ENCODE assay signal across 22 cellular contexts in genomic region chr19:10952809-10953208, GRCh38. TPM values are rescaled to one million over a fixed set of nuclear protein-coding genes. Genes with fewer than 3 reads are reported as not detected.
DNase-seq lines count a peak whose midpoint lies in the region; ATAC-seq and TF ChIP-seq lines count a peak whose summit lies in the region.
"Had no signal": no experiment of that assay in that cellular context is flagged by ENCODE, and none has a peak within 500 bp of the region (broad histone marks: within the 10 kb centered on the region; RNA-seq: fewer than 3 reads in every experiment).

No MANE protein-coding gene starts in this region.

- WGBS in suprapubic skin = 70% methylated on average over 6 of the region's 6 CpGs

- TF ChIP-seq POLR2A in suprapubic skin (IDR thresholded peaks at IDR 0.05) = no peak

- peak overlapping the region; percentile 47 for H3K27ac ChIP-seq in OCI-LY7 (ENCODE audit: low read depth, low read length, poor library complexity, severe bottlenecking)
- H3K27ac ChIP-seq in foreskin keratinocyte = peak overlapping the region; percentile 50
- H3K27ac ChIP-seq in suprapubic skin = peak overlapping the region; percentile 78
- H3K27ac ChIP-seq: adrenal gland, BLaER1, upper lobe of left lung had no signal

- intact Hi-C loops in OCI-LY7 (cut with micrococcal nuclease; ENCODE audit: unreplicated experiment) = no loop called here

- H3K36me3 ChIP-seq in OCI-LY7 (ENCODE audit: insufficient read depth, low read length) = no peaks in the 10 kb centered on the region
- H3K36me3 ChIP-seq in suprapubic skin = no peaks in the 10 kb centered on the region
- H3K36me3 ChIP-seq: adrenal gland, BLaER1, upper lobe of left lung had no signal

- H4K20me1 ChIP-seq in OCI-LY7 (ENCODE audit: insufficient read depth, low read length) = no peaks in the 10 kb centered on the region
- H4K20me1 ChIP-seq: BLaER1 had no signal

- no peak overlapping the region for H3K4me2 ChIP-seq in OCI-LY7 (ENCODE audit: low read length)

- POLR2A ChIA-PET in OCI-LY7 (lab: Charles Lee) = no interaction called here

- no peaks in the 10 kb centered on the region for H3K79me2 ChIP-seq in OCI-LY7 (ENCODE audit: insufficient read depth, low read depth, low read length)

- H3K9me3 ChIP-seq in OCI-LY7 (ENCODE audit: low read length) = no peaks in the 10 kb centered on the region
- no peaks in the 10 kb centered on the region for H3K9me3 ChIP-seq in suprapubic skin
- H3K9me3 ChIP-seq: adrenal gland, BLaER1, upper lobe of left lung had no signal

- no peaks in the 10 kb centered on the region for H3K9me2 ChIP-seq in OCI-LY7 (ENCODE audit: insufficient read depth, low read length)

- CTCF ChIA-PET in OCI-LY7 (lab: Charles Lee; ENCODE audit: unreplicated experiment) = interaction anchor here (0.6 kb wide), 1 partner anchor 26 kb away, joined by 3 read pairs; no protein-coding TSS in a partner anchor

- ATAC-seq in foreskin keratinocyte = peak; percentile 77
- ATAC-seq in GM19395 (IDR thresholded peaks at IDR 0.05; ENCODE audit: unreplicated experiment) = no peak
- no peak for ATAC-seq in HG03520 (IDR thresholded peaks at IDR 0.05; ENCODE audit: unreplicated experiment)
- ATAC-seq in GM18867 (IDR thresholded peaks at IDR 0.05; ENCODE audit: unreplicated experiment) = no peak
- ATAC-seq: effector memory CD8-positive, alpha-beta T cell; left lobe of liver; stimulated activated memory B cell treated with anti-CD40 and anti-IgM and Interleukin-4, amounts not matched to agents 10 μg/mL and 1 μg/mL and 100 μg/mL, for 72 hours; WTC11 had no signal

- TF ChIP-seq CTCF in OCI-LY7 (conservative IDR thresholded peaks at IDR 0.05; ENCODE audit: low read length) (no peak), foreskin keratinocyte (conservative IDR thresholded peaks at IDR 0.05) (no peak), suprapubic skin (IDR thresholded peaks at IDR 0.05) (no peak)

- no peak for TF ChIP-seq EP300 in suprapubic skin (IDR thresholded peaks at IDR 0.05)

- DNase-seq in NCI-H1417 (lab: John Stamatoyannopoulos, UW) (peak in 2 of 3 experiments; percentile 13 to 34), NCI-H1417 treated with DMSO at 0.1 percent for 48 hours (lab: John Stamatoyannopoulos, UW) (no peak), OCI-LY7 (ENCODE audit: low spot score) (no peak), foreskin keratinocyte (peak; percentile 70 to 86), suprapubic skin (ENCODE audit: low spot score in 2 of 2) (no peak)
- DNase-seq: 8988T; activated CD8-positive, alpha-beta memory T cell treated with anti-CD3 and anti-CD28 coated beads for 24 hours; adrenal gland; central memory CD4-positive, alpha-beta T cell; effector memory CD8-positive, alpha-beta T cell; KG1; NCI-H1105; NCI-H774; RPMI8226 had no signal

- no peaks in the 10 kb centered on the region for H3K27me3 ChIP-seq in foreskin keratinocyte
- H3K27me3 ChIP-seq in suprapubic skin = no peaks in the 10 kb centered on the region
- H3K27me3 ChIP-seq: adrenal gland, BLaER1, upper lobe of left lung had no signal

- H3K4me1 ChIP-seq in OCI-LY7 (ENCODE audit: insufficient read depth, low read length, poor library complexity, severe bottlenecking) = peaks cover 40% of the 10 kb centered on the region
- peaks cover 12% of the 10 kb centered on the region for H3K4me1 ChIP-seq in foreskin keratinocyte
- peaks cover 20% of the 10 kb centered on the region for H3K4me1 ChIP-seq in suprapubic skin

- no TSS peak for BruUV-seq in OCI-LY7 (replicated peaks; lab: Mats Ljungman, UMichigan)

- no peak overlapping the region for H3K4me3 ChIP-seq in OCI-LY7 (ENCODE audit: low read depth, low read length, poor library complexity, severe bottlenecking)
- no peak overlapping the region for H3K4me3 ChIP-seq in suprapubic skin
- H3K4me3 ChIP-seq: adrenal gland, BLaER1, upper lobe of left lung had no signal

- H2AFZ ChIP-seq in OCI-LY7 (ENCODE audit: low read length) = peak overlapping the region; percentile 44; the same call in 1 of the 2 replicates

RNA-seq across cellular contexts. Expression of gene SMARCA4, which starts 8.0 kb away (rescaled TPM):
- total RNA-seq in OCI-LY7 (2014; rRNA removed; shearing (Covaris generic)) = 360 and 409 TPM in 2 replicates
- 554 and 581 TPM in 2 replicates for total RNA-seq in OCI-LY7 (2022)
- 89.6 and 107 TPM in 2 replicates for total RNA-seq in foreskin keratinocyte
- polyA plus RNA-seq in foreskin keratinocyte = 80.4 and 85.9 TPM in 2 replicates
- total RNA-seq in suprapubic skin = 100 to 1,000 TPM in 2 of 4 donors, 10 to 100 TPM in 2; 85.2 to 142 (median 101) TPM

RNA-seq across cellular contexts. Expression of gene TIMM29, which starts 24.2 kb away (rescaled TPM):
- 24.1 and 28.3 TPM in 2 replicates for total RNA-seq in OCI-LY7 (2014; rRNA removed; shearing (Covaris generic))
- 26.2 and 27.3 TPM in 2 replicates for total RNA-seq in OCI-LY7 (2022)
- 14.0 and 16.6 TPM in 2 replicates for total RNA-seq in foreskin keratinocyte
- polyA plus RNA-seq in foreskin keratinocyte = 13.5 and 13.8 TPM in 2 replicates
- 10 to 100 TPM; 25.7 to 36.3 (median 33.0) TPM for total RNA-seq in suprapubic skin

RNA-seq across cellular contexts. Expression of gene YIPF2, which starts 24.4 kb away (rescaled TPM):
- 26.7 and 31.8 TPM in 2 replicates for total RNA-seq in OCI-LY7 (2014; rRNA removed; shearing (Covaris generic))
- 27.5 and 31.5 TPM in 2 replicates for total RNA-seq in OCI-LY7 (2022)
- total RNA-seq in foreskin keratinocyte = 43.8 and 54.1 TPM in 2 replicates
- polyA plus RNA-seq in foreskin keratinocyte = 46.1 and 52.7 TPM in 2 replicates
- total RNA-seq in suprapubic skin = 10 to 100 TPM; 32.4 to 68.0 (median 50.2) TPM

Comparison
In these comparisons a context has a peak if more than half of its experiments do, and no peak if none do; other contexts are left out.
1. DNase-seq: peak in NCI-H1417 (2 of 3) and foreskin keratinocyte (2 of 2); none in NCI-H1417 treated with DMSO at 0.1 percent for 48 hours (single experiment), OCI-LY7 (single experiment) and suprapubic skin (0 of 2).
2. Peak in every context shown above with its lines, with median percentiles within 50 percentile points of each other: H3K27ac ChIP-seq.